ENCODE assay signal across 9 cellular contexts in genomic region chr4:88705805-88706518, GRCh38. TPM values are rescaled to one million over a fixed set of nuclear protein-coding genes. Genes with fewer than 3 reads are reported as not detected.
DNase-seq lines count a peak whose midpoint lies in the region; ATAC-seq and TF ChIP-seq lines count a peak whose summit lies in the region.
"Had no signal": no experiment of that assay in that cellular context is flagged by ENCODE, and none has a peak within 500 bp of the region (broad histone marks: within the 10 kb centered on the region; RNA-seq: fewer than 3 reads in every experiment).

No MANE protein-coding gene starts in this region.

- H3K9ac ChIP-seq in IMR-90 (ENCODE audit: low read depth, low read length) = peak overlapping the region; percentile 21; the same call in 1 of the 2 replicates

- in situ Hi-C loops in IMR-90 (cut with MboI; ENCODE audit: low sequenced_read_pairs) = loop anchor here (5.0 kb wide), 1 partner anchor 316 kb away; no protein-coding TSS in a partner anchor
- in situ Hi-C loops in astrocyte of the spinal cord (cut with HindIII; ENCODE audit: low sequenced_read_pairs) = no loop called here

- no peaks in the 10 kb centered on the region for H3K9me1 ChIP-seq in IMR-90 (ENCODE audit: insufficient read depth, low read length)

- TF ChIP-seq EP300 in stomach (IDR thresholded peaks at IDR 0.05) = no peak

- H3K4me3 ChIP-seq in IMR-90 (ENCODE audit: insufficient read depth, low read depth, low read length) (no peak overlapping the region), astrocyte of the spinal cord (ENCODE audit: low read depth, low read length) (no peak overlapping the region), stomach (no peak overlapping the region)
- H3K4me3 ChIP-seq: left lung had no signal

- intact Hi-C loops in IMR-90 (cut with micrococcal nuclease) (loop anchor here (1.0 to 5.0 kb wide), 3 partner anchors 86 to 318 kb away; no protein-coding TSS in a partner anchor), stomach (cut with DNase I; ENCODE audit: low total_unique reads) (loop anchor here (10.0 kb wide), 1 partner anchor 319 kb away; no protein-coding TSS in a partner anchor)

- no peak overlapping the region for H4K91ac ChIP-seq in IMR-90 (ENCODE audit: insufficient read depth, low read depth, low read length)

- 0 out of 2 replicates have a peak overlapping the region, but pooled peaks have one; percentile 6 for H3K23ac ChIP-seq in IMR-90 (ENCODE audit: low read depth, low read length)

- peaks cover 10% of the 10 kb centered on the region for H3K4me1 ChIP-seq in IMR-90 (ENCODE audit: control insufficient read depth, insufficient read depth, low read length)
- peaks cover 0 to 12% (median 6%) of the 10 kb centered on the region in 4 donors for H3K4me1 ChIP-seq in stomach
- H3K4me1 ChIP-seq: left lung had no signal

- TF ChIP-seq CTCF in IMR-90 (conservative IDR thresholded peaks at IDR 0.05; ENCODE audit: low read depth, low read length) = no peak
- TF ChIP-seq CTCF in astrocyte of the spinal cord (IDR thresholded peaks at IDR 0.05; ENCODE audit: low read depth, low read length) = no peak
- no peak for TF ChIP-seq CTCF in stomach (IDR thresholded peaks at IDR 0.05)

- peak; percentile 57 for DNase-seq in IMR-90
- DNase-seq in astrocyte of the spinal cord (ENCODE audit: low read depth, low spot score) = peak; percentile 23
- peak; percentile 10 for DNase-seq in glomerular visceral epithelial cell (ENCODE audit: extremely low spot score)
- DNase-seq in substantia nigra (lab: John Stamatoyannopoulos, UW) = peak in 1 of 49 donors; percentile 25
- no peak for DNase-seq in stomach
- DNase-seq: left lung, RPMI8226 had no signal

- WGBS in IMR-90 (ENCODE audit: extremely low coverage in 2 of 2, insufficient read length in 1 of 2), 2 experiments = 37% methylated on average over 2 of the region's 3 CpGs; no CpG with 5 or more reads in 1 of the 2 experiments
- 65 to 76% (median 69%) methylated on average over 3 of the region's 3 CpGs for WGBS in stomach, 5 donors

- peak overlapping the region; percentile 16; the same call in 1 of the 2 replicates for H3K14ac ChIP-seq in IMR-90 (replicated peaks; ENCODE audit: low read depth, low read length)

- peak overlapping the region in 1 of 2 experiments; percentile 4; a peak in 1 of 4 replicates for H4K8ac ChIP-seq in IMR-90 (ENCODE audit: low read depth in 2 of 2, low read length in 2 of 2)

- H3K9me3 ChIP-seq in IMR-90 (ENCODE audit: control insufficient read depth, insufficient read depth, low read length) (no peaks in the 10 kb centered on the region), stomach (no peaks in the 10 kb centered on the region)
- H3K9me3 ChIP-seq: left lung had no signal

- BruUV-seq in IMR-90 (replicated peaks; lab: Mats Ljungman, UMichigan) = no TSS peak

- H3K4ac ChIP-seq in IMR-90 (ENCODE audit: low read depth, low read length) = peak overlapping the region; percentile 19

- H2BK20ac ChIP-seq in IMR-90 (ENCODE audit: low read depth, low read length) = peak overlapping the region; percentile 18

- POLR2A ChIA-PET in IMR-90 (lab: Charles Lee; ENCODE audit: unreplicated experiment) = no interaction called here

- CTCF ChIA-PET in IMR-90 (lab: Yijun Ruan, JAX) = interaction anchor here (0.6 to 2.6 kb wide), 24 partner anchors 10 to 657 kb away, joined by 3 to 16 read pairs (median 3); no protein-coding TSS in a partner anchor

- peaks cover 2% of the 10 kb centered on the region; the same call in 1 of the 2 replicates for H3K36me3 ChIP-seq in IMR-90 (ENCODE audit: control insufficient read depth, insufficient read depth, low read length)
- H3K36me3 ChIP-seq in stomach = peaks cover 8 to 77% (median 65%) of the 10 kb centered on the region in 4 donors

- no peak for TF ChIP-seq RAD21 in IMR-90 (IDR thresholded peaks at IDR 0.05; ENCODE audit: low read length)

- no peak overlapping the region for H3K56ac ChIP-seq in IMR-90 (ENCODE audit: extremely low read depth, insufficient read depth, low read length)

- H2BK15ac ChIP-seq in IMR-90 (ENCODE audit: low read depth, low read length) = no peak overlapping the region

- ATAC-seq in IMR-90 (ENCODE audit: low read depth) = peak; percentile 62
- no peak for ATAC-seq in GM21619 (IDR thresholded peaks at IDR 0.05; ENCODE audit: unreplicated experiment)
- no peak for ATAC-seq in HG03520 (IDR thresholded peaks at IDR 0.05; ENCODE audit: unreplicated experiment)

- no peak overlapping the region for H2AFZ ChIP-seq in IMR-90 (replicated peaks; ENCODE audit: low read length, poor library complexity)

- H3K4me2 ChIP-seq in IMR-90 (ENCODE audit: low read depth, low read length) = peak overlapping the region; percentile 26; the same call in 1 of the 2 replicates

- H2AK5ac ChIP-seq in IMR-90 (ENCODE audit: low read depth, low read length) = no peak overlapping the region

- no peak for TF ChIP-seq POLR2A in IMR-90 (IDR thresholded peaks at IDR 0.05; ENCODE audit: low read depth, low read length)
- no peak for TF ChIP-seq POLR2A in stomach (IDR thresholded peaks at IDR 0.05)

- H2BK5ac ChIP-seq in IMR-90 (ENCODE audit: low read depth, low read length, poor library complexity, severe bottlenecking) = peak overlapping the region; percentile 40

- H2BK120ac ChIP-seq in IMR-90 (ENCODE audit: low read depth, low read length) = no peak overlapping the region; the same call in 1 of the 2 replicates

- no peak overlapping the region for H2AK9ac ChIP-seq in IMR-90 (replicated peaks; ENCODE audit: low read depth, low read length, poor library complexity)

- H3K27me3 ChIP-seq in IMR-90 (ENCODE audit: control insufficient read depth, insufficient read depth, low read length) (no peaks in the 10 kb centered on the region), stomach (no peaks in the 10 kb centered on the region)
- H3K27me3 ChIP-seq: left lung had no signal

- no peaks in the 10 kb centered on the region for H3K79me1 ChIP-seq in IMR-90 (ENCODE audit: low read depth in 1 of 2, low read length in 2 of 2)

- H3K27ac ChIP-seq in IMR-90 (ENCODE audit: insufficient read depth, low read length) (0 out of 2 replicates have a peak overlapping the region, but pooled peaks have one; percentile 22), substantia nigra (ENCODE audit: low read depth, low read length, poor library complexity, severe bottlenecking) (peak overlapping the region; percentile 42), stomach (peak overlapping the region in 2 of 5 donors; percentile 8 to 25)
- H3K27ac ChIP-seq: left lung had no signal

- dilution Hi-C loops in IMR-90 (cut with HindIII; ENCODE audit: low sequenced_read_pairs, unreplicated experiment) = no loop called here

- no peak overlapping the region for H3K18ac ChIP-seq in IMR-90 (ENCODE audit: low read depth, low read length)

- H4K20me1 ChIP-seq in IMR-90 (ENCODE audit: insufficient read depth, low read length) = no peaks in the 10 kb centered on the region

- H4K5ac ChIP-seq in IMR-90 (ENCODE audit: low read depth, low read length) = peak overlapping the region; percentile 5; the same call in 1 of the 2 replicates

TF ChIP-seq in IMR-90, 13 proteins besides CTCF, POLR2A, EP300 and RAD21:
- TF ChIP-seq MXI1 (IDR thresholded peaks at IDR 0.05; ENCODE audit: borderline replicate concordance, low read depth, low read length) (no peak), RFX5 (IDR thresholded peaks at IDR 0.05; ENCODE audit: low read depth, low read length) (no peak), MAZ (IDR thresholded peaks at IDR 0.05; ENCODE audit: borderline replicate concordance, low read depth, low read length) (no peak), RCOR1 (IDR thresholded peaks at IDR 0.05; ENCODE audit: insufficient replicate concordance, low read length) (no peak), BHLHE40 (IDR thresholded peaks at IDR 0.05; ENCODE audit: low read depth, low read length) (no peak), CEBPB (IDR thresholded peaks at IDR 0.05; ENCODE audit: low read depth, low read length) (no peak), CHD1 (IDR thresholded peaks at IDR 0.05; ENCODE audit: low read depth, low read length) (no peak), FOS (IDR thresholded peaks at IDR 0.05; ENCODE audit: low read depth, low read length) (no peak), SMC3 (IDR thresholded peaks at IDR 0.05; ENCODE audit: low read depth, low read length) (no peak), MAFK (IDR thresholded peaks at IDR 0.05; ENCODE audit: low read depth, low read length) (no peak), NFE2L2 (IDR thresholded peaks at IDR 0.05; ENCODE audit: low read depth, low read length) (no peak)
- TF ChIP-seq, protein P1, sequence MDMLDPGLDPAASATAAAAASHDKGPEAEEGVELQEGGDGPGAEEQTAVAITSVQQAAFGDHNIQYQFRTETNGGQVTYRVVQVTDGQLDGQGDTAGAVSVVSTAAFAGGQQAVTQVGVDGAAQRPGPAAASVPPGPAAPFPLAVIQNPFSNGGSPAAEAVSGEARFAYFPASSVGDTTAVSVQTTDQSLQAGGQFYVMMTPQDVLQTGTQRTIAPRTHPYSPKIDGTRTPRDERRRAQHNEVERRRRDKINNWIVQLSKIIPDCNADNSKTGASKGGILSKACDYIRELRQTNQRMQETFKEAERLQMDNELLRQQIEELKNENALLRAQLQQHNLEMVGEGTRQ (IDR thresholded peaks at IDR 0.05; ENCODE audit: low read depth, low read length) = no peak
- TF ChIP-seq, protein P2, sequence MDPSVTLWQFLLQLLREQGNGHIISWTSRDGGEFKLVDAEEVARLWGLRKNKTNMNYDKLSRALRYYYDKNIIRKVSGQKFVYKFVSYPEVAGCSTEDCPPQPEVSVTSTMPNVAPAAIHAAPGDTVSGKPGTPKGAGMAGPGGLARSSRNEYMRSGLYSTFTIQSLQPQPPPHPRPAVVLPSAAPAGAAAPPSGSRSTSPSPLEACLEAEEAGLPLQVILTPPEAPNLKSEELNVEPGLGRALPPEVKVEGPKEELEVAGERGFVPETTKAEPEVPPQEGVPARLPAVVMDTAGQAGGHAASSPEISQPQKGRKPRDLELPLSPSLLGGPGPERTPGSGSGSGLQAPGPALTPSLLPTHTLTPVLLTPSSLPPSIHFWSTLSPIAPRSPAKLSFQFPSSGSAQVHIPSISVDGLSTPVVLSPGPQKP (IDR thresholded peaks at IDR 0.05; ENCODE audit: borderline replicate concordance, low read depth, low read length) = no peak

RNA-seq across cellular contexts. Expression of gene NAP1L5, which starts 8.3 kb away (rescaled TPM):
- total RNA-seq in IMR-90 (2012; rRNA removed) (3.9 and 5.6 TPM in 2 replicates), stomach (10 to 100 TPM in 1 of 5 donors, 1 to 10 TPM in 3, not detected in 1; 3.5 to 22.6 (median 7.5) TPM)
- polyA plus RNA-seq in IMR-90 (2012; rRNA removed) (5.3 and 6.0 TPM in 2 replicates), stomach (1 to 10 TPM; 3.1 to 6.3 (median 4.7) TPM)
- 2.1 and 2.9 TPM in 2 replicates for polyA plus RNA-seq in IMR-90 (2012; cell fraction: cytosol; rRNA removed)
- 0.71 and 2.5 TPM in 2 replicates for polyA plus RNA-seq in IMR-90 (2012; cell fraction: nucleus; rRNA removed; ENCODE audit: low replicate concordance)
